ENCODE assay signal across 15 cellular contexts in the genomic region with DNA sequence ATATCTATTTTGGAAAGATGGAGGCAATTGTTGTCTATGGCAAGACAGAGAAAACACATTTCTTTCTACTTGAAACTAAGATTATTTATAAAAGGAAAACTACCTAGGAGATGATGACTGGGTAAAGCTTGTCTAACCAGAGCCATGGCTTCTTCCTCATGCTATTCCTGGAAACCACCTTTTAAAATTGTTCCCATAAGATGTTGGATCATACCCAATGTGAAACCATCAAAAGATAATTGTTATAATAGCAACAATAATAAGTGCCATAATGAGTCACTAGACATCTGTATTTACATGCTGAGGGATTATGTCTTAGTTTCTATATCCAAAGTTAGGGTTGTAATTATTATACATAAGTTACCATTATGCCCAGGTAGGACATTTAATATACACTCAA.
A peak's percentile ranks its signal among the peaks of the same experiment; 100 is the strongest.
DNase-seq lines count a peak whose midpoint lies in the region; ATAC-seq and TF ChIP-seq lines count a peak whose summit lies in the region.
"Had no signal": no experiment of that assay in that cellular context is flagged by ENCODE, and none has a peak within 500 bp of the region (broad histone marks: within the 10 kb centered on the region; RNA-seq: fewer than 3 reads in every experiment).

No MANE protein-coding gene starts in this region.

- H3K27ac ChIP-seq in mammary epithelial cell (ENCODE audit: insufficient read depth, low read depth, low read length) = no peak overlapping the region
- no peak overlapping the region for H3K27ac ChIP-seq in CD8-positive, alpha-beta memory T cell (ENCODE audit: low read depth, low read length)
- H3K27ac ChIP-seq: BLaER1 treated with 17β-estradiol and CSF1 and Interleukin-3, amounts not matched to agents 10 nM and 100 nM; GM23248 had no signal

- H3K79me2 ChIP-seq in mammary epithelial cell (ENCODE audit: insufficient read depth, low read length) = no peaks in the 10 kb centered on the region

- no TSS peak for BruUV-seq in mammary epithelial cell (replicated peaks; lab: Mats Ljungman, UMichigan)

- DNase-seq in HPDE6-E6E7 (ENCODE audit: extremely low spot score) (peak; percentile 6), NCI-H1417 (lab: John Stamatoyannopoulos, UW) (peak in 2 of 3 experiments; percentile 5 to 72), mammary epithelial cell (peak; percentile 55), HK-2 (ENCODE audit: unreplicated experiment) (no peak), UCSD-AML1 (lab: John Stamatoyannopoulos, UW; ENCODE audit: unreplicated experiment) (no peak), SK-N-DZ (ENCODE audit: low spot score) (no peak)
- DNase-seq in CD8-positive, alpha-beta memory T cell = no peak
- DNase-seq: ACHN; Calu3; CD4-positive, CD25-positive, alpha-beta regulatory T cell; DMS 273 treated with DMSO at 0.1 percent for 48 hours; GM23248 had no signal

- H3K36me3 Mint-ChIP-seq in CD8-positive, alpha-beta memory T cell = no peaks in the 10 kb centered on the region
- H3K36me3 Mint-ChIP-seq: CD4-positive, CD25-positive, alpha-beta regulatory T cell had no signal

- H3K4me3 Mint-ChIP-seq in CD8-positive, alpha-beta memory T cell = no peak overlapping the region
- H3K4me3 Mint-ChIP-seq: CD4-positive, CD25-positive, alpha-beta regulatory T cell had no signal

- intact Hi-C loops in mammary epithelial cell (cut with micrococcal nuclease) = no loop called here

- dilution Hi-C loops in mammary epithelial cell (cut with HindIII; ENCODE audit: low sequenced_read_pairs) = no loop called here

- CTCF ChIA-PET in mammary epithelial cell (lab: Charles Lee; ENCODE audit: low non-redundant PET) = no interaction called here
- CTCF ChIA-PET in CD8-positive, alpha-beta memory T cell (lab: Charles Lee) = no interaction called here

- H3K4me2 ChIP-seq in mammary epithelial cell (ENCODE audit: insufficient read depth, low read depth, low read length) = no peak overlapping the region
- H3K4me2 ChIP-seq: BLaER1 treated with 17β-estradiol and CSF1 and Interleukin-3, amounts not matched to agents 10 nM and 100 nM had no signal

- H3K27me3 ChIP-seq in mammary epithelial cell (ENCODE audit: insufficient read depth, low read length) = no peaks in the 10 kb centered on the region
- no peaks in the 10 kb centered on the region for H3K27me3 ChIP-seq in CD8-positive, alpha-beta memory T cell (ENCODE audit: insufficient read depth, low read length, poor library complexity, severe bottlenecking)
- H3K27me3 ChIP-seq: BLaER1 treated with 17β-estradiol and CSF1 and Interleukin-3, amounts not matched to agents 10 nM and 100 nM had no signal

- no peaks in the 10 kb centered on the region for H3K9me3 ChIP-seq in mammary epithelial cell (replicated peaks; ENCODE audit: insufficient read depth, low read length)
- no peaks in the 10 kb centered on the region for H3K9me3 ChIP-seq in CD8-positive, alpha-beta memory T cell (ENCODE audit: low read length)
- H3K9me3 ChIP-seq: BLaER1 treated with 17β-estradiol and CSF1 and Interleukin-3, amounts not matched to agents 10 nM and 100 nM had no signal

- H2AFZ ChIP-seq in mammary epithelial cell (ENCODE audit: low read depth, low read length) = no peak overlapping the region
- H2AFZ ChIP-seq: GM23248 had no signal

- H4K20me1 ChIP-seq in mammary epithelial cell (ENCODE audit: insufficient read depth, low read length) = no peaks in the 10 kb centered on the region
- H4K20me1 ChIP-seq: BLaER1 treated with 17β-estradiol and CSF1 and Interleukin-3, amounts not matched to agents 10 nM and 100 nM had no signal

- no peaks in the 10 kb centered on the region for H3K4me1 Mint-ChIP-seq in CD8-positive, alpha-beta memory T cell
- H3K4me1 Mint-ChIP-seq: CD4-positive, CD25-positive, alpha-beta regulatory T cell had no signal

- peak; percentile 94 for ATAC-seq in esophagus mucosa
- ATAC-seq: HepG2 had no signal

- no peak overlapping the region for H3K4me3 ChIP-seq in mammary epithelial cell (replicated peaks in 1 of 3; ENCODE audit: insufficient read depth in 1 of 3, low read depth in 2 of 3, low read length in 3 of 3)
- no peak overlapping the region for H3K4me3 ChIP-seq in CD8-positive, alpha-beta memory T cell (ENCODE audit: low read length)
- H3K4me3 ChIP-seq: BLaER1 treated with 17β-estradiol and CSF1 and Interleukin-3, amounts not matched to agents 10 nM and 100 nM; GM23248 had no signal

- no peak overlapping the region for H3K27ac Mint-ChIP-seq in CD8-positive, alpha-beta memory T cell
- H3K27ac Mint-ChIP-seq: CD4-positive, CD25-positive, alpha-beta regulatory T cell had no signal

- H3K36me3 ChIP-seq in mammary epithelial cell (ENCODE audit: insufficient read depth, low read length) = no peaks in the 10 kb centered on the region
- H3K36me3 ChIP-seq in CD8-positive, alpha-beta memory T cell (ENCODE audit: insufficient read depth, low read length) = no peaks in the 10 kb centered on the region
- H3K36me3 ChIP-seq: BLaER1 treated with 17β-estradiol and CSF1 and Interleukin-3, amounts not matched to agents 10 nM and 100 nM had no signal

- POLR2A ChIA-PET in CD8-positive, alpha-beta memory T cell (lab: Charles Lee) = no interaction called here

- H3K9ac ChIP-seq in mammary epithelial cell (ENCODE audit: insufficient read depth, low read length) = no peak overlapping the region
- H3K9ac ChIP-seq: BLaER1 treated with 17β-estradiol and CSF1 and Interleukin-3, amounts not matched to agents 10 nM and 100 nM; GM23248 had no signal

- H3K4me1 ChIP-seq in mammary epithelial cell (ENCODE audit: insufficient read depth, low read length) = no peaks in the 10 kb centered on the region
- H3K4me1 ChIP-seq in CD8-positive, alpha-beta memory T cell (ENCODE audit: insufficient read depth, low read length) = no peaks in the 10 kb centered on the region
- H3K4me1 ChIP-seq: BLaER1 treated with 17β-estradiol and CSF1 and Interleukin-3, amounts not matched to agents 10 nM and 100 nM had no signal

- H3K27me3 Mint-ChIP-seq in CD8-positive, alpha-beta memory T cell = no peaks in the 10 kb centered on the region
- H3K27me3 Mint-ChIP-seq: CD4-positive, CD25-positive, alpha-beta regulatory T cell had no signal

- peaks cover 0 to 2% (median 0%) of the 10 kb centered on the region in 5 donors for H3K9me3 Mint-ChIP-seq in CD8-positive, alpha-beta memory T cell

- in situ Hi-C loops in mammary epithelial cell (cut with MboI; ENCODE audit: low sequenced_read_pairs in 2 of 2) = no loop called here

- TF ChIP-seq CTCF in mammary epithelial cell (conservative IDR thresholded peaks at IDR 0.05 in 1 of 2, IDR thresholded peaks at IDR 0.05 in 1 of 2; ENCODE audit: extremely low read depth in 1 of 2, insufficient read depth in 1 of 2, low read depth in 1 of 2, low read length in 2 of 2) = no peak

Comparison
In these comparisons a context has a peak if more than half of its experiments do, and no peak if none do; other contexts are left out.
1. DNase-seq: peak in HPDE6-E6E7 (single experiment), NCI-H1417 (2 of 3) and mammary epithelial cell (single experiment); none in HK-2 (single experiment), UCSD-AML1 (single experiment), SK-N-DZ (single experiment) and CD8-positive, alpha-beta memory T cell (0 of 5).